ENCODE assay signal across 1 cellular context in the genomic region with DNA sequence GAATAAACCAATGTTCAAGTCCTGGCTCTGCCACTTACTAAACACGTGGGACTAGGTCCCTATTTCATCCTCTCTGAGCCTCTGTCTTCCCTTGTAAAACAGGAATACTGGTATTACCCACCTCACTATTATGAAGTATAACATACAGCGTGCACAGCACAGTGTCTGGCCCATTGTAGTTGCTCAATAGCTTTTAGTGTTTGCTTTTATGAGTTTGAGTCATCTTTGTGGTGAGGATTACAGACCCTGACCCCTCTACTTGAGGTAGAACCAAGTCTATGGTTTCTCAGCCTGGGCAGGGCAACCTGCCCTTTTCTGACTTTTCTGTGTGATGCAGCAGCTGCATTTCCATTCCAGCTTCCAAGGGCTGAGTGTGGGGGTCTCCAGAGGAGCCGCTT.
TF ChIP-seq lines count a peak whose summit lies in the region.

No MANE protein-coding gene starts in this region.

TF ChIP-seq in HepG2, 621 proteins besides CTCF, POLR2A, EP300 and RAD21 (continued from another document):
- TF ChIP-seq ZHX2 (IDR thresholded peaks at IDR 0.05; ENCODE audit: low read depth) = no peak
- no peak for TF ChIP-seq ZHX2 (CRISPR knock-in tag; IDR thresholded peaks at IDR 0.05; ENCODE audit: borderline replicate concordance)
- TF ChIP-seq ZNF788 (CRISPR knock-in tag; IDR thresholded peaks at IDR 0.05; ENCODE audit: borderline replicate concordance) = no peak
- no peak for TF ChIP-seq HNRNPL (IDR thresholded peaks at IDR 0.05; ENCODE audit: low read depth, low read length)
- TF ChIP-seq HNRNPUL1 (IDR thresholded peaks at IDR 0.05; ENCODE audit: low read depth, low read length) = no peak
- no peak for TF ChIP-seq ZNF878 (CRISPR knock-in tag; IDR thresholded peaks at IDR 0.05)
- TF ChIP-seq PPARG (CRISPR knock-in tag; conservative IDR thresholded peaks at IDR 0.05) = no peak
- peak; percentile 65 for TF ChIP-seq CEBPB (IDR thresholded peaks at IDR 0.05; ENCODE audit: borderline replicate concordance, low read depth, low read length)
- peak; percentile 22; the same call in 1 of the 2 replicates for TF ChIP-seq CEBPG (CRISPR knock-in tag; IDR thresholded peaks at IDR 0.05)
